ENCODE assay signal across 16 cellular contexts in genomic region chr22:50182176-50183081, GRCh38. TPM values are rescaled to one million over a fixed set of nuclear protein-coding genes. Genes with fewer than 3 reads are reported as not detected.
A peak's percentile ranks its signal among the peaks of the same experiment; 100 is the strongest.
DNase-seq lines count a peak whose midpoint lies in the region; ATAC-seq and TF ChIP-seq lines count a peak whose summit lies in the region.
"Had no signal": no experiment of that assay in that cellular context is flagged by ENCODE, and none has a peak within 500 bp of the region (broad histone marks: within the 10 kb centered on the region; RNA-seq: fewer than 3 reads in every experiment).

No MANE protein-coding gene starts in this region.

- no peak for TF ChIP-seq POLR2A in ovary (IDR thresholded peaks at IDR 0.05)

- no peaks in the 10 kb centered on the region for H3K36me3 Mint-ChIP-seq in WTC11

- H3K27ac Mint-ChIP-seq in WTC11: no peak overlapping the region
- H3K27ac Mint-ChIP-seq: activated B cell treated with CpG ODN at 0.5 μM for 24 hours had no signal

- TF ChIP-seq CTCF in LNCaP clone FGC (IDR thresholded peaks at IDR 0.05; ENCODE audit: control insufficient read depth, extremely low read depth, insufficient read depth) (0 out of 2 replicates have a peak, but pooled peaks have one; percentile 2), ovary (IDR thresholded peaks at IDR 0.05) (no peak), WTC11 (IDR thresholded peaks at IDR 0.05) (no peak)

- peaks cover 9% of the 10 kb centered on the region for H3K4me1 ChIP-seq in ovary (ENCODE audit: insufficient read depth)

- POLR2A ChIA-PET in WTC11 (lab: Charles Lee): no interaction called here

- no peaks in the 10 kb centered on the region for H3K9me3 ChIP-seq in ovary
- H3K9me3 ChIP-seq: BE2C, SJSA1 had no signal

- peak; percentile 28 for DNase-seq in COLO668 (lab: John Stamatoyannopoulos, UW; ENCODE audit: unreplicated experiment)
- DNase-seq in LNCaP clone FGC (ENCODE audit: low read depth): peak; percentile 81
- DNase-seq in ovary: peak; percentile 12 to 47 (median 43)
- DNase-seq in activated CD4-positive, alpha-beta T cell treated with anti-CD3 and anti-CD28 coated beads, Interleukin-2, amount 50 U/mL, for 48 hours: no peak
- DNase-seq in WTC11 (ENCODE audit: low spot score): no peak
- DNase-seq: activated B cell treated with CpG ODN at 0.5 μM for 24 hours; BE2C; MV-4-11; NCI-H1930; NCI-H524; occipital lobe; stimulated activated CD4-positive, alpha-beta T cell treated with anti-CD3 and anti-CD28 coated beads, Interleukin-4, amount 100 ng/mL, for 1 hour had no signal

- CTCF ChIA-PET in WTC11 (lab: Charles Lee): interaction anchor here (2.2 kb wide), 1 partner anchor 8 kb away, joined by 7 read pairs; no protein-coding TSS in a partner anchor

- TF ChIP-seq EP300 in ovary (IDR thresholded peaks at IDR 0.05): no peak

- no peaks in the 10 kb centered on the region for H3K36me3 ChIP-seq in ovary
- H3K36me3 ChIP-seq: BE2C had no signal

- no peaks in the 10 kb centered on the region; the same call in 1 of the 2 replicates for H3K27me3 Mint-ChIP-seq in WTC11 (ENCODE audit: low read depth)

- intact Hi-C loops in ovary (cut with DNase I): no loop called here

- peaks cover 6% of the 10 kb centered on the region for H3K4me1 Mint-ChIP-seq in WTC11

- 85 to 87% (median 87%) methylated on average over 28 to 31 of the region's 31 CpGs for WGBS in ovary, 3 donors

- no peaks in the 10 kb centered on the region for H3K27me3 ChIP-seq in ovary
- H3K27me3 ChIP-seq: BE2C, SJSA1 had no signal

- H3K9me3 Mint-ChIP-seq in WTC11: no peaks in the 10 kb centered on the region
- H3K9me3 Mint-ChIP-seq: activated B cell treated with CpG ODN at 0.5 μM for 24 hours had no signal

- ATAC-seq in esophagus mucosa: peak; percentile 50
- no peak for ATAC-seq in GM18511 (IDR thresholded peaks at IDR 0.05; ENCODE audit: unreplicated experiment)
- no peak for ATAC-seq in WTC11

- no peak overlapping the region for H3K4me3 Mint-ChIP-seq in WTC11
- H3K4me3 Mint-ChIP-seq: activated B cell treated with CpG ODN at 0.5 μM for 24 hours had no signal

- H3K4me3 ChIP-seq in LNCaP clone FGC (ENCODE audit: low read depth, low read length) (no peak overlapping the region), ovary (no peak overlapping the region)
- H3K4me3 ChIP-seq: SJSA1 had no signal

- H3K27ac ChIP-seq in ovary: no peak overlapping the region
- H3K27ac ChIP-seq: SJSA1 had no signal

TF ChIP-seq in WTC11, 78 proteins besides CTCF, POLR2A, EP300 and RAD21 (continues in another document):
- TF ChIP-seq PRDM15 (CRISPR knock-in tag; IDR thresholded peaks at IDR 0.05): no peak
- TF ChIP-seq RORB (CRISPR knock-in tag; IDR thresholded peaks at IDR 0.05): no peak
- no peak for TF ChIP-seq ZSCAN18 (CRISPR knock-in tag; IDR thresholded peaks at IDR 0.05)
- TF ChIP-seq NFATC4 (CRISPR knock-in tag; IDR thresholded peaks at IDR 0.05): no peak
- no peak for TF ChIP-seq ZBTB21 (CRISPR knock-in tag; IDR thresholded peaks at IDR 0.05; ENCODE audit: borderline replicate concordance)
- TF ChIP-seq ZNF512 (CRISPR knock-in tag; IDR thresholded peaks at IDR 0.05; ENCODE audit: borderline replicate concordance): no peak
- no peak for TF ChIP-seq ZNF232 (CRISPR knock-in tag; IDR thresholded peaks at IDR 0.05)
- TF ChIP-seq CBFB (CRISPR knock-in tag; IDR thresholded peaks at IDR 0.05; ENCODE audit: low read depth): no peak
- TF ChIP-seq FOXP4 (CRISPR knock-in tag; IDR thresholded peaks at IDR 0.05): no peak
- TF ChIP-seq GABPB1 (CRISPR knock-in tag; IDR thresholded peaks at IDR 0.05): no peak
- no peak for TF ChIP-seq ZNF138 (CRISPR knock-in tag; conservative IDR thresholded peaks at IDR 0.05)
- no peak for TF ChIP-seq SOX15 (CRISPR knock-in tag; IDR thresholded peaks at IDR 0.05)
- no peak for TF ChIP-seq NFYB (CRISPR knock-in tag; conservative IDR thresholded peaks at IDR 0.05; ENCODE audit: low read depth)
- TF ChIP-seq FOXK1 (CRISPR knock-in tag; IDR thresholded peaks at IDR 0.05): no peak
- no peak for TF ChIP-seq NR3C1 (CRISPR knock-in tag; conservative IDR thresholded peaks at IDR 0.05; ENCODE audit: low read depth)

RNA-seq across cellular contexts. Expression of gene TRABD, which starts 3.3 kb away (rescaled TPM):
- total RNA-seq in esophagus mucosa: 32.6 TPM
- total RNA-seq in ovary: 10 to 100 TPM; 23.5 to 35.2 (median 27.2) TPM
- polyA plus RNA-seq in ovary: 10 to 100 TPM in 1 of 2 donors, under 1 TPM in 1; 0.58 to 25.9 TPM
- total RNA-seq in WTC11 (2021): 79.9 to 90.4 TPM (median 81.3 TPM) in 3 replicates

RNA-seq across cellular contexts. Expression of gene PANX2, which starts 11.9 kb away (rescaled TPM):
- total RNA-seq in esophagus mucosa: 0.92 TPM
- 1 to 10 TPM; 1.8 to 5.6 (median 3.1) TPM for total RNA-seq in ovary
- polyA plus RNA-seq in ovary: 1 to 10 TPM in 1 of 2 donors, under 1 TPM in 1; 0.27 to 2.0 TPM
- total RNA-seq in WTC11 (2021): 10.2 to 10.7 TPM (median 10.3 TPM) in 3 replicates
- total RNA-seq: OCI-LY7 had no signal

RNA-seq across cellular contexts. Expression of gene SELENOO, which starts 18.4 kb away (rescaled TPM):
- total RNA-seq in esophagus mucosa (13.3 TPM), ovary (10 to 100 TPM; 18.9 to 31.1 (median 23.0) TPM), WTC11 (2021) (27.0 to 29.8 TPM (median 28.8 TPM) in 3 replicates)
- 10 to 100 TPM in 1 of 2 donors, under 1 TPM in 1; 0.40 to 23.4 TPM for polyA plus RNA-seq in ovary

Comparison
In these comparisons a context has a peak if more than half of its experiments do, and no peak if none do; other contexts are left out.
1. DNase-seq: peak in COLO668 (single experiment), LNCaP clone FGC (single experiment) and ovary (5 of 5); none in activated CD4-positive, alpha-beta T cell treated with anti-CD3 and anti-CD28 coated beads, Interleukin-2, amount 50 U/mL, for 48 hours (0 of 2) and WTC11 (single experiment).